Comparison of ENCODE assay signal across 3 cellular contexts in genomic region chr21:20721151-20721550, GRCh38.
TF ChIP-seq lines count a peak whose summit lies in the region.

No MANE protein-coding gene starts in this region.

TF ChIP-seq in SK-N-SH, 30 proteins besides CTCF, POLR2A, EP300 and RAD21 (continued from another document):
- TF ChIP-seq REST (IDR thresholded peaks at IDR 0.05; ENCODE audit: low read depth, low read length): no peak
- no peak for TF ChIP-seq CHD2 (IDR thresholded peaks at IDR 0.05; ENCODE audit: low read length, partially characterized antibody)
- no peak for TF ChIP-seq YY1 (IDR thresholded peaks at IDR 0.05; ENCODE audit: low read depth)
- TF ChIP-seq RFX5 (IDR thresholded peaks at IDR 0.05; ENCODE audit: low read length): no peak
- TF ChIP-seq MXI1 (IDR thresholded peaks at IDR 0.05; ENCODE audit: low read depth, low read length): no peak
- TF ChIP-seq SIN3A (IDR thresholded peaks at IDR 0.05; ENCODE audit: borderline replicate concordance, low read depth, low read length): no peak
- no peak for TF ChIP-seq SMC3 (IDR thresholded peaks at IDR 0.05; ENCODE audit: low read depth, low read length)
- TF ChIP-seq PBX3 (IDR thresholded peaks at IDR 0.05): no peak
- TF ChIP-seq MAX (IDR thresholded peaks at IDR 0.05; ENCODE audit: low read depth): no peak
- TF ChIP-seq GATA2 (CRISPR knock-in tag; IDR thresholded peaks at IDR 0.05): no peak
- no peak for TF ChIP-seq USF2 (IDR thresholded peaks at IDR 0.05; ENCODE audit: borderline replicate concordance, low read depth, low read length)
- no peak for TF ChIP-seq TAF1 (IDR thresholded peaks at IDR 0.05; ENCODE audit: borderline replicate concordance, low read depth, low read length)
- TF ChIP-seq FOSL2 (IDR thresholded peaks at IDR 0.05; ENCODE audit: borderline replicate concordance, low read depth): no peak
- no peak for TF ChIP-seq POLR2AphosphoS5 (IDR thresholded peaks at IDR 0.05; ENCODE audit: low read depth, low read length)
- no peak for TF ChIP-seq TEAD4 (IDR thresholded peaks at IDR 0.05; ENCODE audit: borderline replicate concordance, insufficient read depth)
- TF ChIP-seq RCOR1 (IDR thresholded peaks at IDR 0.05; ENCODE audit: low read length): no peak

TF ChIP-seq in SK-N-SH treated with all-trans-retinoic acid at 6 μM for 48 hours, 23 proteins besides CTCF, POLR2A, EP300 and RAD21:
- no peak for TF ChIP-seq TOX (CRISPR knock-in tag; IDR thresholded peaks at IDR 0.05; ENCODE audit: borderline replicate concordance)

TF ChIP-seq in H1, 55 proteins besides CTCF, POLR2A, EP300 and RAD21 (continued from another document):
- TF ChIP-seq TEAD4 (IDR thresholded peaks at IDR 0.05; ENCODE audit: low read depth, low read length) (no peak), SP1 (IDR thresholded peaks at IDR 0.05; ENCODE audit: low read depth, low read length) (no peak), POLR2AphosphoS5 (IDR thresholded peaks at IDR 0.05; ENCODE audit: low read depth, low read length) (no peak), JUN (IDR thresholded peaks at IDR 0.05; ENCODE audit: low read depth, low read length) (no peak), SUZ12 (IDR thresholded peaks at IDR 0.05; ENCODE audit: low read length) (no peak), E2F6 (IDR thresholded peaks at IDR 0.05) (no peak), CBX8 (IDR thresholded peaks at IDR 0.05; ENCODE audit: borderline replicate concordance, low read depth, low read length) (no peak), NRF1 (IDR thresholded peaks at IDR 0.05; ENCODE audit: low read depth, low read length) (no peak), EGR1 (IDR thresholded peaks at IDR 0.05; ENCODE audit: borderline replicate concordance, low read depth, low read length) (no peak), SIRT6 (IDR thresholded peaks at IDR 0.05; ENCODE audit: low read length) (no peak), GTF2F1 (IDR thresholded peaks at IDR 0.05; ENCODE audit: borderline replicate concordance, low read depth, low read length) (no peak)
TF ChIP-seq in H1: peak in this region for 0.
